In the genomic region with DNA sequence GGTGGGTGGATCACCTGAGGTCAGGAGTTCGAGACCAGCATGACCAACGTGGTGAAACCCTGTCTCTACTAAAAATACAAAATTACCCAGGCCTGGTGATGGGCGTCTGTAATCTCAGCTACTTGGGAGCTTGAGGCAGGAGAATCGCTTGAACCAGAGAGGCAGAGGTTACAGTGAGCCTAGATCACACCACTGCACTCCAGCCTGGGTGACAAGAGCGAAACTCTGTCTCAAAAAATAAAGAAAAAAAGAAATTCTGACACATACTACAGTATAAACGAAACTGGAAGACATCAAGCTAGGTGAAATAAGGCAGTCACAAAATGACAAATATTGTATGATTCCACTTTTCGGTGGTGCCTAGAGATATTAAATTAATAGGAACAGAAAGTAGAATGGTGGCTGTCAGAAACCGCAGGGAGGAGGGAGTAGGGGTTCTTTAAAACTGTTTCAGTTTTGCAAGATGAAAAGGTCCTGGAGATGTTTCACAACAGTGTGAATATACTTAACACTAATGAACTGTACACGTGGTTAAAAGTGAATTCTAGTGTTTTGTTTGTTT, we compare ENCODE assay signal across 8 cellular contexts. TPM values are rescaled to one million over a fixed set of nuclear protein-coding genes. Genes with fewer than 3 reads are reported as not detected.
DNase-seq lines count a peak whose midpoint lies in the region; ATAC-seq lines count a peak whose summit lies in the region.

No MANE protein-coding gene starts in this region.

- H3K27ac Mint-ChIP-seq in activated CD4-positive, alpha-beta T cell treated with anti-CD3 and anti-CD28 coated beads for 36 hours = peak overlapping the region; percentile 40

- H3K4me1 Mint-ChIP-seq in activated CD4-positive, alpha-beta T cell treated with anti-CD3 and anti-CD28 coated beads for 36 hours = peaks cover 26% of the 10 kb centered on the region

- peaks cover 20% of the 10 kb centered on the region for H3K27me3 Mint-ChIP-seq in activated CD4-positive, alpha-beta T cell treated with anti-CD3 and anti-CD28 coated beads for 36 hours

- intact Hi-C loops in activated CD4-positive, alpha-beta T cell treated with anti-CD3 and anti-CD28 coated beads for 36 hours (cut with DNase I, micrococcal nuclease) = loop anchor here (1.0 to 2.0 kb wide), 5 partner anchors 31 to 187 kb away; a partner anchor contains a TSS

- peak overlapping the region; percentile 1 for H3K4me3 Mint-ChIP-seq in activated CD4-positive, alpha-beta T cell treated with anti-CD3 and anti-CD28 coated beads for 36 hours

- DNase-seq in activated CD4-positive, alpha-beta T cell treated with anti-CD3 and anti-CD28 coated beads for 36 hours = peak; percentile 82
- no peak for DNase-seq in activated CD4-positive, alpha-beta T cell treated with anti-CD3 and anti-CD28 coated beads for 1 hour
- peak; percentile 50 for DNase-seq in stimulated activated CD4-positive, alpha-beta T cell treated with anti-CD3 and anti-CD28 coated beads, Interleukin-2, amount 100 ng/mL, for 4 hours (ENCODE audit: low read depth)
- DNase-seq in GM03348 (ENCODE audit: low spot score) (no peak), NCI-H1048 (lab: John Stamatoyannopoulos, UW) (no peak), NCI-H146 treated with DMSO at 0.1 percent for 48 hours (lab: John Stamatoyannopoulos, UW; ENCODE audit: unreplicated experiment) (no peak)

- CTCF ChIA-PET in activated CD4-positive, alpha-beta T cell treated with anti-CD3 and anti-CD28 coated beads for 36 hours (lab: Charles Lee) = interaction anchor here (0.6 to 3.1 kb wide), 4 partner anchors 11 to 98 kb away, joined by 3 to 19 read pairs (median 3); no protein-coding TSS in a partner anchor

- ATAC-seq in activated CD4-positive, alpha-beta T cell treated with anti-CD3 and anti-CD28 coated beads for 36 hours = peak; percentile 92
- peak; percentile 89 for ATAC-seq in HG03066 (IDR thresholded peaks at IDR 0.05; ENCODE audit: low read depth, unreplicated experiment)
- ATAC-seq in activated CD4-positive, CD25-positive, alpha-beta regulatory T cell treated with anti-CD3 and anti-CD28 coated beads, Interleukin-2, amount 50 U/mL, for 24 hours = peak; percentile 95 to 98

- no peaks in the 10 kb centered on the region for H3K9me3 Mint-ChIP-seq in activated CD4-positive, alpha-beta T cell treated with anti-CD3 and anti-CD28 coated beads for 36 hours (ENCODE audit: low read depth)

- no peaks in the 10 kb centered on the region for H3K36me3 Mint-ChIP-seq in activated CD4-positive, alpha-beta T cell treated with anti-CD3 and anti-CD28 coated beads for 36 hours (ENCODE audit: low read depth)

- POLR2A ChIA-PET in activated CD4-positive, alpha-beta T cell treated with anti-CD3 and anti-CD28 coated beads for 36 hours (lab: Charles Lee) = interaction anchor here (0.6 to 1.2 kb wide), 4 partner anchors 32 to 206 kb away, joined by 3 to 7 read pairs (median 5); a partner anchor contains a TSS

RNA-seq across cellular contexts. Expression of a gene that starts 23.2 kb away (rescaled TPM):
- total RNA-seq in activated CD4-positive, alpha-beta T cell treated with anti-CD3 and anti-CD28 coated beads for 36 hours = under 1 TPM; 0.80 to 0.90 TPM

RNA-seq across cellular contexts. Expression of a gene that starts 32.0 kb away (rescaled TPM):
- total RNA-seq in activated CD4-positive, alpha-beta T cell treated with anti-CD3 and anti-CD28 coated beads for 36 hours = 1 to 10 TPM; 3.0 to 3.4 TPM

RNA-seq across cellular contexts. Expression of a gene that starts 33.1 kb away (rescaled TPM):
- 10 to 100 TPM; 44.4 to 45.9 TPM for total RNA-seq in activated CD4-positive, alpha-beta T cell treated with anti-CD3 and anti-CD28 coated beads for 36 hours

RNA-seq across cellular contexts. Expression of a gene that starts 38.6 kb away (rescaled TPM):
- 10 to 100 TPM; 30.5 to 37.5 TPM for total RNA-seq in activated CD4-positive, alpha-beta T cell treated with anti-CD3 and anti-CD28 coated beads for 36 hours

RNA-seq across cellular contexts. Expression of a gene that starts 39.8 kb away (rescaled TPM):
- total RNA-seq in activated CD4-positive, alpha-beta T cell treated with anti-CD3 and anti-CD28 coated beads for 36 hours = 10 to 100 TPM; 48.7 to 60.3 TPM

Comparison
In these comparisons a context has a peak if more than half of its experiments do, and no peak if none do; other contexts are left out.
1. DNase-seq: peak in activated CD4-positive, alpha-beta T cell treated with anti-CD3 and anti-CD28 coated beads for 36 hours (single experiment) and stimulated activated CD4-positive, alpha-beta T cell treated with anti-CD3 and anti-CD28 coated beads, Interleukin-2, amount 100 ng/mL, for 4 hours (single experiment); none in activated CD4-positive, alpha-beta T cell treated with anti-CD3 and anti-CD28 coated beads for 1 hour (single experiment), GM03348 (single experiment), NCI-H1048 (single experiment) and NCI-H146 treated with DMSO at 0.1 percent for 48 hours (single experiment).
2. Peak in every context shown above with its lines, with median percentiles within 50 percentile points of each other: ATAC-seq.